9 cellular contexts compared by ENCODE assay signal in genomic region chr12:4908694-4909396, GRCh38. TPM values are rescaled to one million over a fixed set of nuclear protein-coding genes. Genes with fewer than 3 reads are reported as not detected.
DNase-seq lines count a peak whose midpoint lies in the region; ATAC-seq, FAIRE-seq and TF ChIP-seq lines count a peak whose summit lies in the region.
"Had no signal": no experiment of that assay in that cellular context is flagged by ENCODE, and none has a peak within 500 bp of the region (broad histone marks: within the 10 kb centered on the region; RNA-seq: fewer than 3 reads in every experiment).

No MANE protein-coding gene starts in this region.

- peaks cover 21% of the 10 kb centered on the region for H3K4me1 ChIP-seq in neuron (ENCODE audit: insufficient read depth, low read length)

- peak overlapping the region; percentile 43 for H2AFZ ChIP-seq in neuron (ENCODE audit: low read depth, low read length)

- TF ChIP-seq POLR2A in GM12891 (IDR thresholded peaks at IDR 0.05; ENCODE audit: low read depth, low read length): no peak

- DNase-seq in GM12891 (ENCODE audit: insufficient read length, low spot score): peak; percentile 35
- DNase-seq in NCI-H2081 (lab: John Stamatoyannopoulos, UW): peak; percentile 67 to 85
- no peak for DNase-seq in astrocyte of the spinal cord (ENCODE audit: low read depth, low spot score)
- no peak for DNase-seq in HT-29 (ENCODE audit: low spot score)
- no peak for DNase-seq in foreskin melanocyte

- H3K4me3 ChIP-seq in astrocyte of the spinal cord (ENCODE audit: low read depth, low read length): no peak overlapping the region
- no peak overlapping the region for H3K4me3 ChIP-seq in neuron (ENCODE audit: low read length)

- FAIRE-seq in GM12891 (lab: Jason Lieb, UNC): no peak

- ATAC-seq in HG03457 (IDR thresholded peaks at IDR 0.05; ENCODE audit: unreplicated experiment) (no peak), esophagus mucosa (no peak)

- H3K36me3 ChIP-seq in neuron (ENCODE audit: insufficient read depth, low read length): no peaks in the 10 kb centered on the region
- H3K36me3 ChIP-seq: upper lobe of left lung had no signal

- in situ Hi-C loops in astrocyte of the spinal cord (cut with HindIII; ENCODE audit: low sequenced_read_pairs): no loop called here

- peak; percentile 9 for TF ChIP-seq CTCF in astrocyte of the spinal cord (IDR thresholded peaks at IDR 0.05; ENCODE audit: low read depth, low read length)

- H3K9me3 ChIP-seq in neuron (ENCODE audit: low read length): peaks cover 11% of the 10 kb centered on the region
- H3K9me3 ChIP-seq: upper lobe of left lung had no signal

- peaks cover 65% of the 10 kb centered on the region for H3K27me3 ChIP-seq in neuron (ENCODE audit: insufficient read depth, low read length)

TF ChIP-seq in GM12891, 5 proteins besides CTCF, POLR2A, EP300 and RAD21:
- TF ChIP-seq SPI1 (IDR thresholded peaks at IDR 0.05; ENCODE audit: low read depth, low read length) (no peak), POU2F2 (IDR thresholded peaks at IDR 0.05; ENCODE audit: low read depth, low read length) (no peak), TAF1 (IDR thresholded peaks at IDR 0.05; ENCODE audit: low read depth, low read length) (no peak), PAX5 (IDR thresholded peaks at IDR 0.05; ENCODE audit: insufficient read depth, low read length, severe bottlenecking) (no peak), POLR2AphosphoS5 (IDR thresholded peaks at IDR 0.05; ENCODE audit: low read depth, low read length) (no peak)

RNA-seq across cellular contexts. Expression of gene KCNA1, which starts 0.9 kb away (rescaled TPM):
- 1.0 TPM for polyA plus RNA-seq in GM12891 (2012; ENCODE audit: low read depth, missing spikeins)
- not detected for total RNA-seq in esophagus mucosa
- total RNA-seq in HT-29 (2014; rRNA removed; shearing (Covaris generic)): not detected in 2 replicates

Comparison
In these comparisons a context has a peak if more than half of its experiments do, and no peak if none do; other contexts are left out.
1. DNase-seq: peak in GM12891 (single experiment) and NCI-H2081 (2 of 2); none in astrocyte of the spinal cord (single experiment), HT-29 (single experiment) and foreskin melanocyte (single experiment).